In the genomic region with DNA sequence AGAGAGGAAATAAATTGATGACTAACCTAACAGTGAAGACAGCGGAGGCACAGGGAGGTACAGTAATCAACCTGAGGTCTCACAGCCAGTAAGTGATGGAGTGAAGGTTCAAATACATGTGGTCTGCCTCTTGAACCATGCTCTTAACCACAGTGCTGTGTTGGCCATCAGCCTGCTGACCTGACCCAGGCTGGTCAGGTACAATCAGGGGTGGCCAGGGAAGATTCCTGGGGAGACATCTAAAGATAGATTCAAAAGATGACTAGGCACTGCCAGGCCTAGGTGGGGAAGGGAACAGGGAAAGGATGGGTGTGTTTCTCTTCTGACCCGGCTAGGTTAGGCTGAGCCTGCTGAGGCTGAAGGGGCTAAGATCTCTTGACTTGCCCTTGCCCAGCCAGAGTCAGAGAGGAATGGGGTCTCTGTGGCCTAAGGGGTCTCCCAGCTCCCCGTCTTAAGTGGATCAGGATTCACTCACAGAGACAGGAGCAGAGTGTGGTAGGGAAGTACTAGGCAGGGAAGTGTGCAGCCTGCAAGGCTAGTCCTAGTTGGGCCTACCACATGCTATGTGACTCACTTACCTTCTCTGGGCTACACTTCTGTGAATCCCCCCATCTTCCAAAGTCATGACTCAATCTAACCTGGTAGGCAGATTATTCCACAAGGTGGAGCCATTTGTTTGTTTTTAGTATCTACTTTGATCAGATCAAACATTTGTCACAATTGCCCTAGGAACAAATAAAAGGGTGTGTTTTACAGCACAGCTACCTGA, we compare ENCODE assay signal across 8 cellular contexts. TPM values are rescaled to one million over a fixed set of nuclear protein-coding genes. Genes with fewer than 3 reads are reported as not detected.
DNase-seq lines count a peak whose midpoint lies in the region; ATAC-seq, FAIRE-seq and TF ChIP-seq lines count a peak whose summit lies in the region.

No MANE protein-coding gene starts in this region.

- H3K36me3 ChIP-seq in H1 (ENCODE audit: control insufficient read depth in 2 of 4, insufficient read depth in 4 of 4, low read length in 3 of 4), result peaks cover 0 to 4% (median 3%) of the 10 kb centered on the region in 4 experiments; a peak in 3 of 8 replicates

- H3K4me1 Mint-ChIP-seq in nephron, result peaks cover 57% of the 10 kb centered on the region

- TF ChIP-seq CTCF in H1 (IDR thresholded peaks at IDR 0.05; ENCODE audit: control extremely low read depth in 1 of 3, insufficient read depth in 1 of 3, low read depth in 1 of 3, low read length in 3 of 3), result peak in 2 of 3 experiments; percentile 36 to 57; a peak in 2 of 4 replicates
- peak; percentile 43 to 49 (median 46) for TF ChIP-seq CTCF in nephron (IDR thresholded peaks at IDR 0.05; ENCODE audit: unreplicated experiment in 3 of 3)

- H3K27ac Mint-ChIP-seq in nephron, result peak overlapping the region in 1 of 3 experiments; percentile 46

- H3K4me3 ChIP-seq in H1 (ENCODE audit: extremely low read depth in 1 of 4, insufficient read depth in 2 of 4, low read depth in 3 of 4, low read length in 4 of 4), result no peak overlapping the region

- FAIRE-seq in H1 (lab: Jason Lieb, UNC), result peak; percentile 81

- no peak overlapping the region for H3K4ac ChIP-seq in H1 (replicated peaks; ENCODE audit: insufficient read length, low read depth, low read length)

- no peak overlapping the region for H2BK20ac ChIP-seq in H1 (ENCODE audit: low read length)

- H2BK120ac ChIP-seq in H1 (replicated peaks; ENCODE audit: low read depth, low read length), result no peak overlapping the region

- no peak overlapping the region for H3K23ac ChIP-seq in H1 (ENCODE audit: insufficient read length)

- POLR2A ChIA-PET in H1 (lab: Charles Lee; ENCODE audit: partially characterized antibody), result interaction anchor here (0.8 to 1.7 kb wide), 4 partner anchors 9 to 124 kb away, joined by 3 to 5 read pairs (median 4); partner anchors contain the start of genes CCDC134 and CENPM

- no peak overlapping the region for H3K18ac ChIP-seq in H1 (ENCODE audit: extremely low read depth, low read length)

- WGBS in H1 (ENCODE audit: extremely low coverage in 1 of 2, insufficient coverage in 1 of 2, insufficient read length in 1 of 2, insufficient replicate concordance in 2 of 2, low coverage in 1 of 2, low lambda C conversion rate in 2 of 2, missing lambda C conversion rate in 1 of 2), 2 experiments, result 75% methylated on average over 3 of the region's 3 CpGs; no CpG with 5 or more reads in 1 of the 2 experiments

- no peaks in the 10 kb centered on the region; a peak in 1 of 7 replicates for H3K27me3 ChIP-seq in H1 (replicated peaks in 1 of 4; ENCODE audit: control insufficient read depth in 3 of 4, extremely low read depth in 1 of 4, insufficient read depth in 3 of 4, low read length in 3 of 4)

- H2BK5ac ChIP-seq in H1 (ENCODE audit: low read depth, low read length), result no peak overlapping the region

- H3K27ac ChIP-seq in H1 (ENCODE audit: low read depth, low read length), result no peak overlapping the region

- no peaks in the 10 kb centered on the region for H3K27me3 Mint-ChIP-seq in nephron (ENCODE audit: low read depth)

- H2AFZ ChIP-seq in H1 (ENCODE audit: low read length), result no peak overlapping the region

- H3K23me2 ChIP-seq in H1 (ENCODE audit: low read depth, low read length), result no peaks in the 10 kb centered on the region

- peaks cover 0 to 8% of the 10 kb centered on the region in 2 experiments for H4K20me1 ChIP-seq in H1 (replicated peaks in 1 of 2; ENCODE audit: control insufficient read depth in 1 of 2, insufficient read depth in 2 of 2, low read length in 2 of 2)

- no peak overlapping the region for H4K8ac ChIP-seq in H1 (ENCODE audit: extremely low read depth, insufficient read depth, low read length)

- peaks cover 5% of the 10 kb centered on the region for H3K79me1 ChIP-seq in H1 (ENCODE audit: low read depth, low read length)

- no peak overlapping the region for H3K56ac ChIP-seq in H1 (replicated peaks; ENCODE audit: insufficient read length, low read depth, low read length)

- H4K5ac ChIP-seq in H1 (ENCODE audit: insufficient read length, low read depth, low read length), result no peak overlapping the region

- H3K4me2 ChIP-seq in H1 (ENCODE audit: insufficient read depth in 1 of 2, low read depth in 2 of 2, low read length in 2 of 2), result no peak overlapping the region

- H3K9ac ChIP-seq in H1 (replicated peaks in 1 of 4; ENCODE audit: extremely low read depth in 1 of 4, low read depth in 3 of 4, low read length in 3 of 4), result no peak overlapping the region

- no peak overlapping the region for H4K91ac ChIP-seq in H1 (replicated peaks; ENCODE audit: insufficient read length, low read length)

- no peaks in the 10 kb centered on the region for H3K9me3 Mint-ChIP-seq in nephron

- DNase-seq in stimulated activated naive CD4-positive, alpha-beta T cell (lab: John Stamatoyannopoulos, UW), result peak in 5 of 6 experiments; percentile 6 to 77 (median 64)
- no peak for DNase-seq in stimulated activated naive CD4-positive, alpha-beta T cell treated with Interleukin-2 at 50 U/mL for 16 hours (lab: John Stamatoyannopoulos, UW)
- DNase-seq in NCI-H1436 (lab: John Stamatoyannopoulos, UW) (peak; percentile 65), H1 (ENCODE audit: low read depth in 1 of 2, low spot score in 2 of 2) (no peak), cortex of kidney (lab: John Stamatoyannopoulos, UW) (no peak)
- peak; percentile 44 for DNase-seq in activated CD4-positive, alpha-beta T cell treated with anti-CD3 and anti-CD28 coated beads for 48 hours

- H2BK15ac ChIP-seq in H1 (ENCODE audit: low read length), result no peak overlapping the region

- CTCF ChIA-PET in H1 (lab: Charles Lee; ENCODE audit: partially characterized antibody), result interaction anchor here (0.6 to 1.7 kb wide), 11 partner anchors 10 to 136 kb away, joined by 3 to 7 read pairs (median 3); partner anchors contain the start of gene SREBF2

- H3K4me3 Mint-ChIP-seq in nephron, result no peak overlapping the region

- no peak overlapping the region for H2BK12ac ChIP-seq in H1 (ENCODE audit: low read depth, low read length)

- TF ChIP-seq RAD21 in H1 (IDR thresholded peaks at IDR 0.05 in 1 of 2, conservative IDR thresholded peaks at IDR 0.05 in 1 of 2; ENCODE audit: low read depth in 2 of 2, low read length in 2 of 2), result peak; percentile 67 to 77

- H3K79me2 ChIP-seq in H1 (ENCODE audit: control insufficient read depth in 1 of 2, insufficient read depth in 2 of 2, low read length in 2 of 2), result no peaks in the 10 kb centered on the region

- no peak overlapping the region for H2AK5ac ChIP-seq in H1 (ENCODE audit: low read depth, low read length)

- no peaks in the 10 kb centered on the region for H3K9me3 ChIP-seq in H1 (ENCODE audit: insufficient read depth in 2 of 2, low read depth in 1 of 2, low read length in 1 of 2)

- peaks cover 9% of the 10 kb centered on the region for H3K36me3 Mint-ChIP-seq in nephron (ENCODE audit: low read depth)

- H3K14ac ChIP-seq in H1 (ENCODE audit: insufficient read length), result no peak overlapping the region

- no peak for TF ChIP-seq EP300 in H1 (IDR thresholded peaks at IDR 0.05; ENCODE audit: borderline replicate concordance in 1 of 2, low read depth in 2 of 2, low read length in 2 of 2)

- no peak for TF ChIP-seq POLR2A in H1 (IDR thresholded peaks at IDR 0.05; ENCODE audit: control extremely low read depth in 1 of 2, low read depth in 2 of 2, low read length in 2 of 2)

- no peak for ATAC-seq in GM19455 (IDR thresholded peaks at IDR 0.05; ENCODE audit: unreplicated experiment)

- peaks cover 2 to 11% (median 6%) of the 10 kb centered on the region in 4 experiments for H3K4me1 ChIP-seq in H1 (replicated peaks in 1 of 4; ENCODE audit: control insufficient read depth in 3 of 4, insufficient read depth in 4 of 4, low read length in 3 of 4)

TF ChIP-seq in H1, 55 proteins besides CTCF, POLR2A, EP300 and RAD21:
- TF ChIP-seq E2F6 (IDR thresholded peaks at IDR 0.05) (no peak), KDM1A (IDR thresholded peaks at IDR 0.05; ENCODE audit: borderline replicate concordance, low read length) (peak; percentile 54; the same call in 1 of the 2 replicates)

RNA-seq across cellular contexts. Expression of gene SREBF2, which starts 10.4 kb away (rescaled TPM):
- 144 TPM in 2 replicates for total RNA-seq in H1 (2021; fragmentation: NEBNext Ultra II Directional; extraction: Animal tissue kit (Norgen Biotek cat#: 25700))
- polyA plus RNA-seq in H1 (2011; rRNA removed), result 125 and 183 TPM in 2 replicates
- polyA plus RNA-seq in H1 (2011; cell fraction: cytosol; rRNA removed), result 138 TPM
- polyA plus RNA-seq in H1 (2011; cell fraction: nucleus; rRNA removed), result 287 TPM
- polyA plus RNA-seq in H1 (2012, experiment 1 of 2), result 122 to 145 TPM (median 141 TPM) in 4 replicates
- polyA plus RNA-seq in H1 (2012, experiment 2 of 2), result 112 TPM
- polyA plus RNA-seq in H1 (2013, experiment 1 of 2), result 141 TPM
- 161 TPM for polyA plus RNA-seq in H1 (2013, experiment 2 of 2)
- 167 and 170 TPM in 2 replicates for polyA minus RNA-seq in H1 (2011; rRNA and poly(A)+ RNA removed)
- 123 TPM for polyA minus RNA-seq in H1 (2011; cell fraction: cytosol; rRNA and poly(A)+ RNA removed)
- polyA minus RNA-seq in H1 (2011; cell fraction: nucleus; rRNA and poly(A)+ RNA removed), result 113 TPM

RNA-seq across cellular contexts. Expression of gene CCDC134, which starts 22.0 kb away (rescaled TPM):
- total RNA-seq in H1 (2021; fragmentation: NEBNext Ultra II Directional; extraction: Animal tissue kit (Norgen Biotek cat#: 25700)), result 20.0 and 21.4 TPM in 2 replicates
- polyA plus RNA-seq in H1 (2011; rRNA removed), result 7.7 and 10.3 TPM in 2 replicates
- 7.0 TPM for polyA plus RNA-seq in H1 (2011; cell fraction: cytosol; rRNA removed)
- 10.7 TPM for polyA plus RNA-seq in H1 (2011; cell fraction: nucleus; rRNA removed)
- polyA plus RNA-seq in H1 (2012, experiment 1 of 2), result 5.8 to 7.4 TPM (median 7.1 TPM) in 4 replicates
- 6.0 TPM for polyA plus RNA-seq in H1 (2012, experiment 2 of 2)
- 16.1 TPM for polyA plus RNA-seq in H1 (2013, experiment 1 of 2)
- 17.3 TPM for polyA plus RNA-seq in H1 (2013, experiment 2 of 2)
- polyA minus RNA-seq in H1 (2011; rRNA and poly(A)+ RNA removed), result 40.9 and 42.1 TPM in 2 replicates
- polyA minus RNA-seq in H1 (2011; cell fraction: cytosol; rRNA and poly(A)+ RNA removed), result 16.9 TPM
- polyA minus RNA-seq in H1 (2011; cell fraction: nucleus; rRNA and poly(A)+ RNA removed), result 13.3 TPM

Comparison
In these comparisons a context has a peak if more than half of its experiments do, and no peak if none do; other contexts are left out.
1. DNase-seq: peak in stimulated activated naive CD4-positive, alpha-beta T cell (5 of 6), NCI-H1436 (single experiment) and activated CD4-positive, alpha-beta T cell treated with anti-CD3 and anti-CD28 coated beads for 48 hours (single experiment); none in stimulated activated naive CD4-positive, alpha-beta T cell treated with Interleukin-2 at 50 U/mL for 16 hours (single experiment), H1 (0 of 2) and cortex of kidney (single experiment).